In the genomic region with DNA sequence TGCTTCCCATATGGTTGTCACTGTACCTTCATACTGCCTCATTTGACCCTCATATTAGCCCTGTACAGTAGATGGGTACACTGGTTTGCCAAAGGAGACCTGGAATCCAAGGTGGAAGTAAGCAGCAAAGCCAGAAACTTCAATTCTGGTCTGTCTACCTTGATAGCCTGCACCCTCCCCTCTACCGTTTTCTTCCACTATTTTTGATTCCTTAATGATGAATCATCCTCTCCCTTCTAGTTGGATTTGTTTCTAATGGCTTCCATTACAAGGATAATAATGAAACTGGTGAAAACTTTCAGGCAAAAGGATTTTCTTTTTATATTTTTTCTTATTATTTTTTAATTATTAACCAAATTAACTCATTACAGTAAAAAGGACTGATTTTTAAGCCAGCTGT, we compare ENCODE assay signal across 24 cellular contexts. TPM values are rescaled to one million over a fixed set of nuclear protein-coding genes. Genes with fewer than 3 reads are reported as not detected.
DNase-seq lines count a peak whose midpoint lies in the region; ATAC-seq and TF ChIP-seq lines count a peak whose summit lies in the region.
"Had no signal": no experiment of that assay in that cellular context is flagged by ENCODE, and none has a peak within 500 bp of the region (broad histone marks: within the 10 kb centered on the region; RNA-seq: fewer than 3 reads in every experiment).

No MANE protein-coding gene starts in this region.

- in situ Hi-C loops in transverse colon (cut with MboI; ENCODE audit: low pct_ligation_motif_present in 1 of 4, low pct_unique_long_range_greater_than_20kb in 1 of 4, low sequenced_read_pairs in 3 of 4), result no loop called here

- H3K36me3 ChIP-seq in RWPE2 (ENCODE audit: low read depth) (peaks cover 52% of the 10 kb centered on the region), psoas muscle (ENCODE audit: insufficient read depth in 1 of 2, low read depth in 1 of 2) (peaks cover 11 to 49% of the 10 kb centered on the region in 2 donors), upper lobe of right lung (peaks cover 62% of the 10 kb centered on the region), transverse colon (peaks cover 0 to 29% (median 14%) of the 10 kb centered on the region in 4 donors)
- H3K36me3 ChIP-seq: breast epithelium had no signal

- H3K27me3 ChIP-seq in RWPE2 (ENCODE audit: insufficient read depth, poor library complexity, severe bottlenecking) (no peaks in the 10 kb centered on the region), psoas muscle (ENCODE audit: insufficient read depth in 3 of 3, low read length in 2 of 3) (no peaks in the 10 kb centered on the region), upper lobe of right lung (no peaks in the 10 kb centered on the region), transverse colon (no peaks in the 10 kb centered on the region)
- H3K27me3 ChIP-seq: breast epithelium, hepatocyte, right atrium auricular region had no signal

- DNase-seq in EH (ENCODE audit: low read depth), result peak; percentile 42
- no peak for DNase-seq in RWPE2 (ENCODE audit: low spot score)
- DNase-seq in endothelial cell (ENCODE audit: low spot score), result no peak
- no peak for DNase-seq in psoas muscle
- DNase-seq in NCI-H510A treated with DMSO at 0.1 percent for 48 hours (lab: John Stamatoyannopoulos, UW), result no peak
- DNase-seq in upper lobe of right lung, result no peak
- DNase-seq in transverse colon, result no peak
- DNase-seq: activated CD4-positive, alpha-beta T cell treated with anti-CD3 and anti-CD28 coated beads for 4 hours; activated naive CD8-positive, alpha-beta T cell treated with anti-CD3 and anti-CD28 coated beads, Interleukin-2, amount 10 ng/mL, durations not matched to agents 7 days and 5 days; CD8-positive, alpha-beta T cell; dermis blood vessel endothelial cell; DND-41; foreskin fibroblast; lower lobe of right lung; NCI-H748 treated with DMSO at 0.1 percent for 48 hours; SHP77; T-cell had no signal

- no peaks in the 10 kb centered on the region for H3K9me3 ChIP-seq in RWPE2 (ENCODE audit: severe bottlenecking)
- no peaks in the 10 kb centered on the region for H3K9me3 ChIP-seq in psoas muscle
- H3K9me3 ChIP-seq in upper lobe of right lung, result no peaks in the 10 kb centered on the region
- H3K9me3 ChIP-seq in transverse colon, result no peaks in the 10 kb centered on the region
- H3K9me3 ChIP-seq: breast epithelium, lower lobe of right lung, right atrium auricular region had no signal

- intact Hi-C loops in psoas muscle (cut with DNase I) (no loop called here), upper lobe of right lung (cut with DNase I) (no loop called here), transverse colon (cut with DNase I; ENCODE audit: low total_unique reads) (no loop called here)

- no peak for TF ChIP-seq POLR2A in transverse colon (IDR thresholded peaks at IDR 0.05)

- H3K4me1 ChIP-seq in RWPE2 (ENCODE audit: insufficient read depth, poor library complexity, severe bottlenecking) (no peaks in the 10 kb centered on the region), psoas muscle (peaks cover 38% of the 10 kb centered on the region), upper lobe of right lung (peaks cover 26% of the 10 kb centered on the region), transverse colon (peaks cover 0 to 4% (median 0%) of the 10 kb centered on the region in 4 donors)

- no peak overlapping the region for H3K4me3 ChIP-seq in RWPE2 (ENCODE audit: severe bottlenecking)
- H3K4me3 ChIP-seq in psoas muscle, result no peak overlapping the region
- no peak overlapping the region for H3K4me3 ChIP-seq in upper lobe of right lung
- H3K4me3 ChIP-seq in transverse colon, result no peak overlapping the region
- H3K4me3 ChIP-seq: breast epithelium, hepatocyte, lower lobe of right lung, right atrium auricular region had no signal

- ATAC-seq in RWPE2 (ENCODE audit: low read depth) (peak; percentile 52; the same call in 1 of the 3 replicates), psoas muscle (no peak), upper lobe of right lung (no peak)
- no peak for ATAC-seq in stimulated activated memory B cell treated with anti-CD40 and anti-IgM and Interleukin-4, amounts not matched to agents 10 μg/mL and 1 μg/mL and 100 μg/mL, for 72 hours
- ATAC-seq: CD8-positive, alpha-beta T cell; lower lobe of right lung; T-cell had no signal

- no peaks in the 10 kb centered on the region for H3K9me3 Mint-ChIP-seq in endothelial cell (ENCODE audit: unreplicated experiment)
- H3K9me3 Mint-ChIP-seq in stimulated activated memory B cell treated with anti-CD40 and anti-IgM and Interleukin-4, amounts not matched to agents 10 μg/mL and 1 μg/mL and 100 μg/mL, for 72 hours, result no peaks in the 10 kb centered on the region
- H3K9me3 Mint-ChIP-seq: activated naive CD8-positive, alpha-beta T cell treated with anti-CD3 and anti-CD28 coated beads, Interleukin-2, amount 10 ng/mL, durations not matched to agents 7 days and 5 days; activated T-helper 2 cell treated with anti-CD3 and anti-CD28 coated beads, Interferon-gamma antibody, Interleukin-2, Interleukin-4, amounts not matched to agents 10 μg/mL and 5 μg/mL and 100 μg/mL, durations not matched to agents 14 hours and 24 hours and 36 hours; CD8-positive, alpha-beta T cell; IgD-negative memory B cell; T-cell had no signal

- H3K27ac ChIP-seq in RWPE2 (ENCODE audit: poor library complexity, severe bottlenecking) (no peak overlapping the region), psoas muscle (peak overlapping the region; percentile 66), upper lobe of right lung (no peak overlapping the region), transverse colon (no peak overlapping the region)
- H3K27ac ChIP-seq: breast epithelium, hepatocyte, lower lobe of right lung had no signal

- H3K36me3 Mint-ChIP-seq in endothelial cell (ENCODE audit: low read depth, unreplicated experiment), result peaks cover 58% of the 10 kb centered on the region
- H3K36me3 Mint-ChIP-seq in stimulated activated memory B cell treated with anti-CD40 and anti-IgM and Interleukin-4, amounts not matched to agents 10 μg/mL and 1 μg/mL and 100 μg/mL, for 72 hours, result peaks cover 73% of the 10 kb centered on the region

- no peak overlapping the region for H3K4me3 Mint-ChIP-seq in endothelial cell (ENCODE audit: unreplicated experiment)
- no peak overlapping the region for H3K4me3 Mint-ChIP-seq in stimulated activated memory B cell treated with anti-CD40 and anti-IgM and Interleukin-4, amounts not matched to agents 10 μg/mL and 1 μg/mL and 100 μg/mL, for 72 hours
- H3K4me3 Mint-ChIP-seq: activated naive CD8-positive, alpha-beta T cell treated with anti-CD3 and anti-CD28 coated beads, Interleukin-2, amount 10 ng/mL, durations not matched to agents 7 days and 5 days; CD8-positive, alpha-beta T cell; IgD-negative memory B cell; T-cell had no signal

- TF ChIP-seq CTCF in RWPE2 (IDR thresholded peaks at IDR 0.05; ENCODE audit: poor library complexity, severe bottlenecking) (no peak), endothelial cell (IDR thresholded peaks at IDR 0.05; ENCODE audit: unreplicated experiment) (no peak), psoas muscle (IDR thresholded peaks at IDR 0.05) (no peak), upper lobe of right lung (IDR thresholded peaks at IDR 0.05) (no peak), transverse colon (IDR thresholded peaks at IDR 0.05) (no peak)

- peaks cover 12% of the 10 kb centered on the region for H3K27me3 Mint-ChIP-seq in endothelial cell (ENCODE audit: unreplicated experiment)
- H3K27me3 Mint-ChIP-seq in stimulated activated memory B cell treated with anti-CD40 and anti-IgM and Interleukin-4, amounts not matched to agents 10 μg/mL and 1 μg/mL and 100 μg/mL, for 72 hours, result no peaks in the 10 kb centered on the region
- H3K27me3 Mint-ChIP-seq: activated naive CD8-positive, alpha-beta T cell treated with anti-CD3 and anti-CD28 coated beads, Interleukin-2, amount 10 ng/mL, durations not matched to agents 7 days and 5 days; IgD-negative memory B cell; T-cell had no signal

- peaks cover 67% of the 10 kb centered on the region for H3K4me1 Mint-ChIP-seq in endothelial cell (ENCODE audit: unreplicated experiment)
- peaks cover 5% of the 10 kb centered on the region for H3K4me1 Mint-ChIP-seq in stimulated activated memory B cell treated with anti-CD40 and anti-IgM and Interleukin-4, amounts not matched to agents 10 μg/mL and 1 μg/mL and 100 μg/mL, for 72 hours
- H3K4me1 Mint-ChIP-seq: activated naive CD8-positive, alpha-beta T cell treated with anti-CD3 and anti-CD28 coated beads, Interleukin-2, amount 10 ng/mL, durations not matched to agents 7 days and 5 days had no signal

- 40 to 63% (median 40%) methylated on average over 1 of the region's 1 CpG for WGBS in psoas muscle, 3 donors
- 58 to 90% methylated on average over 1 of the region's 1 CpG for WGBS in transverse colon (ENCODE audit: low coverage in 1 of 2), 2 donors

- peak overlapping the region; percentile 77 for H3K27ac Mint-ChIP-seq in endothelial cell (ENCODE audit: unreplicated experiment)
- H3K27ac Mint-ChIP-seq in stimulated activated memory B cell treated with anti-CD40 and anti-IgM and Interleukin-4, amounts not matched to agents 10 μg/mL and 1 μg/mL and 100 μg/mL, for 72 hours, result no peak overlapping the region
- H3K27ac Mint-ChIP-seq: activated T-helper 2 cell treated with anti-CD3 and anti-CD28 coated beads, Interferon-gamma antibody, Interleukin-2, Interleukin-4, amounts not matched to agents 10 μg/mL and 5 μg/mL and 100 μg/mL, durations not matched to agents 14 hours and 24 hours and 36 hours; CD8-positive, alpha-beta T cell; IgD-negative memory B cell; T-cell had no signal

- no peak for TF ChIP-seq EP300 in transverse colon (IDR thresholded peaks at IDR 0.05; ENCODE audit: low read depth)

RNA-seq across cellular contexts. Expression of a gene that starts 17.3 kb away (rescaled TPM):
- total RNA-seq in endothelial cell (ENCODE audit: unreplicated experiment) (not detected), psoas muscle (not detected), upper lobe of right lung (not detected), transverse colon (not detected)
- polyA plus RNA-seq in psoas muscle, result not detected
- total RNA-seq: activated naive CD8-positive, alpha-beta T cell treated with anti-CD3 and anti-CD28 coated beads, Interleukin-2, amount 10 ng/mL, durations not matched to agents 7 days and 5 days; activated T-helper 2 cell treated with anti-CD3 and anti-CD28 coated beads, Interferon-gamma antibody, Interleukin-2, Interleukin-4, amounts not matched to agents 10 μg/mL and 5 μg/mL and 100 μg/mL, durations not matched to agents 14 hours and 24 hours and 36 hours; breast epithelium; CD8-positive, alpha-beta T cell; dermis blood vessel endothelial cell; hepatocyte; lower lobe of right lung; right atrium auricular region; T-cell; temporal lobe had no signal
- polyA plus RNA-seq: hepatocyte, IgD-negative memory B cell had no signal

RNA-seq across cellular contexts. Expression of a gene that starts 42.1 kb away (rescaled TPM):
- total RNA-seq in endothelial cell (ENCODE audit: unreplicated experiment), result 307 TPM
- total RNA-seq in psoas muscle, result 10 to 100 TPM; 27.6 to 60.7 (median 54.7) TPM
- polyA plus RNA-seq in psoas muscle, result 10 to 100 TPM; 15.4 to 34.1 (median 16.5) TPM
- total RNA-seq in upper lobe of right lung, result 61.4 TPM
- total RNA-seq in transverse colon, result 10 to 100 TPM; 21.3 to 54.2 (median 32.8) TPM
